Comparison of ENCODE assay signal across 1 cellular context in genomic region chr10:32057041-32057372, GRCh38.
TF ChIP-seq lines count a peak whose summit lies in the region.

No MANE protein-coding gene starts in this region.

TF ChIP-seq in GM23338, 12 proteins besides CTCF, POLR2A, EP300 and RAD21 (continued from another document):
- TF ChIP-seq, protein P1, sequence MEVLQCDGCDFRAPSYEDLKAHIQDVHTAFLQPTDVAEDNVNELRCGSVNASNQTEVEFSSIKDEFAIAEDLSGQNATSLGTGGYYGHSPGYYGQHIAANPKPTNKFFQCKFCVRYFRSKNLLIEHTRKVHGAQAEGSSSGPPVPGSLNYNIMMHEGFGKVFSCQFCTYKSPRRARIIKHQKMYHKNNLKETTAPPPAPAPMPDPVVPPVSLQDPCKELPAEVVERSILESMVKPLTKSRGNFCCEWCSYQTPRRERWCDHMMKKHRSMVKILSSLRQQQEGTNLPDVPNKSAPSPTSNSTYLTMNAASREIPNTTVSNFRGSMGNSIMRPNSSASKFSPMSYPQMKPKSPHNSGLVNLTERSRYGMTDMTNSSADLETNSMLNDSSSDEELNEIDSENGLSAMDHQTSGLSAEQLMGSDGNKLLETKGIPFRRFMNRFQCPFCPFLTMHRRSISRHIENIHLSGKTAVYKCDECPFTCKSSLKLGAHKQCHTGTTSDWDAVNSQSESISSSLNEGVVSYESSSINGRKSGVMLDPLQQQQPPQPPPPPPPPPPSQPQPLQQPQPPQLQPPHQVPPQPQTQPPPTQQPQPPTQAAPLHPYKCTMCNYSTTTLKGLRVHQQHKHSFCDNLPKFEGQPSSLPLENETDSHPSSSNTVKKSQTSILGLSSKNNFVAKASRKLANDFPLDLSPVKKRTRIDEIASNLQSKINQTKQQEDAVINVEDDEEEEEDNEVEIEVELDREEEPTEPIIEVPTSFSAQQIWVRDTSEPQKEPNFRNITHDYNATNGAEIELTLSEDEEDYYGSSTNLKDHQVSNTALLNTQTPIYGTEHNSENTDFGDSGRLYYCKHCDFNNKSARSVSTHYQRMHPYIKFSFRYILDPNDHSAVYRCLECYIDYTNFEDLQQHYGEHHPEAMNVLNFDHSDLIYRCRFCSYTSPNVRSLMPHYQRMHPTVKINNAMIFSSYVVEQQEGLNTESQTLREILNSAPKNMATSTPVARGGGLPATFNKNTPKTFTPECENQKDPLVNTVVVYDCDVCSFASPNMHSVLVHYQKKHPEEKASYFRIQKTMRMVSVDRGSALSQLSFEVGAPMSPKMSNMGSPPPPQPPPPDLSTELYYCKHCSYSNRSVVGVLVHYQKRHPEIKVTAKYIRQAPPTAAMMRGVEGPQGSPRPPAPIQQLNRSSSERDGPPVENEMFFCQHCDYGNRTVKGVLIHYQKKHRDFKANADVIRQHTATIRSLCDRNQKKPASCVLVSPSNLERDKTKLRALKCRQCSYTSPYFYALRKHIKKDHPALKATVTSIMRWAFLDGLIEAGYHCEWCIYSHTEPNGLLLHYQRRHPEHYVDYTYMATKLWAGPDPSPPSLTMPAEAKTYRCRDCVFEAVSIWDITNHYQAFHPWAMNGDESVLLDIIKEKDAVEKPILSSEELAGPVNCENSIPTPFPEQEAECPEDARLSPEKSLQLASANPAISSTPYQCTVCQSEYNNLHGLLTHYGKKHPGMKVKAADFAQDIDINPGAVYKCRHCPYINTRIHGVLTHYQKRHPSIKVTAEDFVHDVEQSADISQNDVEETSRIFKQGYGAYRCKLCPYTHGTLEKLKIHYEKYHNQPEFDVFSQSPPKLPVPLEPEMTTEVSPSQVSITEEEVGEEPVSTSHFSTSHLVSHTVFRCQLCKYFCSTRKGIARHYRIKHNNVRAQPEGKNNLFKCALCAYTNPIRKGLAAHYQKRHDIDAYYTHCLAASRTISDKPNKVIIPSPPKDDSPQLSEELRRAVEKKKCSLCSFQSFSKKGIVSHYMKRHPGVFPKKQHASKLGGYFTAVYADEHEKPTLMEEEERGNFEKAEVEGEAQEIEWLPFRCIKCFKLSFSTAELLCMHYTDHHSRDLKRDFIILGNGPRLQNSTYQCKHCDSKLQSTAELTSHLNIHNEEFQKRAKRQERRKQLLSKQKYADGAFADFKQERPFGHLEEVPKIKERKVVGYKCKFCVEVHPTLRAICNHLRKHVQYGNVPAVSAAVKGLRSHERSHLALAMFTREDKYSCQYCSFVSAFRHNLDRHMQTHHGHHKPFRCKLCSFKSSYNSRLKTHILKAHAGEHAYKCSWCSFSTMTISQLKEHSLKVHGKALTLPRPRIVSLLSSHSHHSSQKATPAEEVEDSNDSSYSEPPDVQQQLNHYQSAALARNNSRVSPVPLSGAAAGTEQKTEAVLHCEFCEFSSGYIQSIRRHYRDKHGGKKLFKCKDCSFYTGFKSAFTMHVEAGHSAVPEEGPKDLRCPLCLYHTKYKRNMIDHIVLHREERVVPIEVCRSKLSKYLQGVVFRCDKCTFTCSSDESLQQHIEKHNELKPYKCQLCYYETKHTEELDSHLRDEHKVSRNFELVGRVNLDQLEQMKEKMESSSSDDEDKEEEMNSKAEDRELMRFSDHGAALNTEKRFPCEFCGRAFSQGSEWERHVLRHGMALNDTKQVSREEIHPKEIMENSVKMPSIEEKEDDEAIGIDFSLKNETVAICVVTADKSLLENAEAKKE (CRISPR knock-in tag; IDR thresholded peaks at IDR 0.05) = no peak
- TF ChIP-seq ETS1 (IDR thresholded peaks at IDR 0.05) (no peak), STAT1 (IDR thresholded peaks at IDR 0.05; ENCODE audit: unreplicated experiment) (no peak)
